In genomic region chr11:125724125-125724524, GRCh38 we compare ENCODE assay signal across 12 cellular contexts. TPM values are rescaled to one million over a fixed set of nuclear protein-coding genes. Genes with fewer than 3 reads are reported as not detected.
DNase-seq lines count a peak whose midpoint lies in the region; ATAC-seq and TF ChIP-seq lines count a peak whose summit lies in the region.
"Had no signal": no experiment of that assay in that cellular context is flagged by ENCODE, and none has a peak within 500 bp of the region (broad histone marks: within the 10 kb centered on the region; RNA-seq: fewer than 3 reads in every experiment).

No MANE protein-coding gene starts in this region.

- no peaks in the 10 kb centered on the region for H3K79me2 ChIP-seq in GM23248 (ENCODE audit: insufficient read depth)

- no peaks in the 10 kb centered on the region for H3F3A ChIP-seq in GM23248 (ENCODE audit: insufficient read depth)

- intact Hi-C loops in Panc1 (cut with micrococcal nuclease; ENCODE audit: unreplicated experiment) = loop anchor here (1.0 kb wide), 1 partner anchor 150 kb away; no protein-coding TSS in a partner anchor

- H3K4me3 ChIP-seq in AG10803 (ENCODE audit: low read length) = no peak overlapping the region
- no peak overlapping the region for H3K4me3 ChIP-seq in GM23248
- H3K4me3 ChIP-seq in Panc1 (ENCODE audit: low read depth in 2 of 2, low read length in 2 of 2) = no peak overlapping the region
- H3K4me3 ChIP-seq: body of pancreas had no signal

- H3K9me3 ChIP-seq in GM23248 (ENCODE audit: low read depth) (no peaks in the 10 kb centered on the region), Panc1 (ENCODE audit: control insufficient read depth, insufficient read depth, low read depth, low read length) (no peaks in the 10 kb centered on the region)
- H3K9me3 ChIP-seq: body of pancreas had no signal

- TF ChIP-seq CTCF in AG10803 (conservative IDR thresholded peaks at IDR 0.05; ENCODE audit: low read length) = peak; percentile 47
- peak; percentile 67 for TF ChIP-seq CTCF in Panc1 (IDR thresholded peaks at IDR 0.05)
- peak; percentile 40 for TF ChIP-seq CTCF in foreskin keratinocyte (conservative IDR thresholded peaks at IDR 0.05)

- no TSS peak for BruUV-seq in Panc1 (replicated peaks; lab: Mats Ljungman, UMichigan)

- in situ Hi-C loops in GM23248 (cut with MboI) = no loop called here
- in situ Hi-C loops in Panc1 (cut with HindIII; ENCODE audit: low pct_unique_long_range_greater_than_20kb, low sequenced_read_pairs) = no loop called here

- H3K4me1 ChIP-seq in GM23248 (ENCODE audit: insufficient read depth) (no peaks in the 10 kb centered on the region), Panc1 (ENCODE audit: control insufficient read depth, insufficient read depth, low read length) (no peaks in the 10 kb centered on the region), foreskin keratinocyte (no peaks in the 10 kb centered on the region)
- H3K4me1 ChIP-seq: body of pancreas had no signal

- ATAC-seq in Panc1 (peak; percentile 85), foreskin keratinocyte (no peak), esophagus mucosa (no peak)
- ATAC-seq: body of pancreas, sciatic nerve had no signal

- POLR2A ChIA-PET in Panc1 (lab: Charles Lee) = no interaction called here

- H3K9me2 ChIP-seq in GM23248 (ENCODE audit: insufficient read depth) = no peaks in the 10 kb centered on the region

- CTCF ChIA-PET in Panc1 (lab: Charles Lee) = no interaction called here

- H3K4me2 ChIP-seq in GM23248 (ENCODE audit: unreplicated experiment) = no peak overlapping the region

- no peaks in the 10 kb centered on the region for H4K20me1 ChIP-seq in GM23248 (ENCODE audit: insufficient read depth)

- DNase-seq in AG10803 (ENCODE audit: low read depth) (peak; percentile 24), GM23248 (peak; percentile 38), Panc1 (ENCODE audit: low read depth, low spot score) (no peak), foreskin keratinocyte (peak in 1 of 2 donors; percentile 18), HuH-7 (ENCODE audit: low spot score) (no peak)
- no peak for DNase-seq in activated T-cell treated with anti-CD3 and anti-CD28 coated beads, Interleukin-2, amount 50 U/mL, for 48 hours
- no peak for DNase-seq in activated CD4-positive, alpha-beta T cell treated with anti-CD3 and anti-CD28 coated beads for 48 hours
- DNase-seq: activated CD4-positive, CD25-positive, alpha-beta regulatory T cell; body of pancreas had no signal

- no peak overlapping the region for H2AFZ ChIP-seq in GM23248

- peaks cover 26% of the 10 kb centered on the region for H3K27me3 ChIP-seq in GM23248 (replicated peaks; ENCODE audit: insufficient read depth)
- H3K27me3 ChIP-seq in Panc1 (ENCODE audit: control insufficient read depth, insufficient read depth, low read length) = peaks cover 21% of the 10 kb centered on the region
- H3K27me3 ChIP-seq in foreskin keratinocyte = peaks cover 6% of the 10 kb centered on the region
- H3K27me3 ChIP-seq: body of pancreas had no signal

- no peak overlapping the region for H3K27ac ChIP-seq in GM23248
- no peak overlapping the region for H3K27ac ChIP-seq in Panc1 (ENCODE audit: low read length)
- H3K27ac ChIP-seq in foreskin keratinocyte = no peak overlapping the region
- H3K27ac ChIP-seq: body of pancreas had no signal

- WGBS in GM23248 (ENCODE audit: low coverage in 1 of 2, low lambda C conversion rate in 2 of 2, missing lambda C conversion rate in 2 of 2), 2 experiments = 57 to 77% methylated on average over 1 of the region's 1 CpG

- no peaks in the 10 kb centered on the region for H3K36me3 ChIP-seq in GM23248 (ENCODE audit: low read depth)
- H3K36me3 ChIP-seq in Panc1 (ENCODE audit: control insufficient read depth, insufficient read depth, low read length) = no peaks in the 10 kb centered on the region

- no peak overlapping the region for H3K9ac ChIP-seq in GM23248

RNA-seq across cellular contexts. Expression of gene PATE1, which starts 22.0 kb away (rescaled TPM):
- total RNA-seq in GM23248 (2014; rRNA removed; shearing (Covaris generic)) = not detected in 2 replicates
- polyA plus RNA-seq in GM23248 (2016; fragmentation: Nextera tagmentation; extraction: Ambion mirVana) = not detected in 2 replicates
- not detected for total RNA-seq in Panc1 (2021; ENCODE audit: unreplicated experiment)
- not detected for polyA plus RNA-seq in Panc1 (2012; ENCODE audit: insufficient read length)
- total RNA-seq in foreskin keratinocyte = not detected in 2 replicates
- not detected in 2 replicates for polyA plus RNA-seq in foreskin keratinocyte
- not detected for total RNA-seq in esophagus mucosa
- total RNA-seq: body of pancreas, Daoy, sciatic nerve had no signal

RNA-seq across cellular contexts. Expression of gene ACRV1, which starts 43.5 kb away (rescaled TPM):
- total RNA-seq in GM23248 (2014; rRNA removed; shearing (Covaris generic)) = not detected in 2 replicates
- polyA plus RNA-seq in GM23248 (2016; fragmentation: Nextera tagmentation; extraction: Ambion mirVana) (0.10 and 0.22 TPM in 2 replicates), foreskin keratinocyte (not detected in 2 replicates)
- total RNA-seq in Panc1 (2021; ENCODE audit: unreplicated experiment) (0.26 TPM), foreskin keratinocyte (not detected in 2 replicates), esophagus mucosa (not detected)
- polyA plus RNA-seq in Panc1 (2012; ENCODE audit: insufficient read length) = 0.24 TPM
- total RNA-seq: body of pancreas, Daoy, sciatic nerve had no signal

RNA-seq across cellular contexts. Expression of gene PATE2, which starts 54.5 kb away (rescaled TPM):
- not detected in 2 replicates for total RNA-seq in GM23248 (2014; rRNA removed; shearing (Covaris generic))
- polyA plus RNA-seq in GM23248 (2016; fragmentation: Nextera tagmentation; extraction: Ambion mirVana) (not detected in 2 replicates), foreskin keratinocyte (not detected in 2 replicates)
- total RNA-seq in Panc1 (2021; ENCODE audit: unreplicated experiment) (0.18 TPM), foreskin keratinocyte (not detected in 2 replicates), esophagus mucosa (not detected)
- not detected for polyA plus RNA-seq in Panc1 (2012; ENCODE audit: insufficient read length)
- total RNA-seq: body of pancreas, sciatic nerve had no signal

Comparison
In these comparisons a context has a peak if more than half of its experiments do, and no peak if none do; other contexts are left out.
1. DNase-seq: peak in AG10803 (single experiment) and GM23248 (single experiment); none in Panc1 (single experiment), activated T-cell treated with anti-CD3 and anti-CD28 coated beads, Interleukin-2, amount 50 U/mL, for 48 hours (0 of 2), HuH-7 (single experiment) and activated CD4-positive, alpha-beta T cell treated with anti-CD3 and anti-CD28 coated beads for 48 hours (single experiment).
2. Peak in every context shown above with its lines, with median percentiles within 50 percentile points of each other: CTCF ChIP-seq.